In the genomic region with DNA sequence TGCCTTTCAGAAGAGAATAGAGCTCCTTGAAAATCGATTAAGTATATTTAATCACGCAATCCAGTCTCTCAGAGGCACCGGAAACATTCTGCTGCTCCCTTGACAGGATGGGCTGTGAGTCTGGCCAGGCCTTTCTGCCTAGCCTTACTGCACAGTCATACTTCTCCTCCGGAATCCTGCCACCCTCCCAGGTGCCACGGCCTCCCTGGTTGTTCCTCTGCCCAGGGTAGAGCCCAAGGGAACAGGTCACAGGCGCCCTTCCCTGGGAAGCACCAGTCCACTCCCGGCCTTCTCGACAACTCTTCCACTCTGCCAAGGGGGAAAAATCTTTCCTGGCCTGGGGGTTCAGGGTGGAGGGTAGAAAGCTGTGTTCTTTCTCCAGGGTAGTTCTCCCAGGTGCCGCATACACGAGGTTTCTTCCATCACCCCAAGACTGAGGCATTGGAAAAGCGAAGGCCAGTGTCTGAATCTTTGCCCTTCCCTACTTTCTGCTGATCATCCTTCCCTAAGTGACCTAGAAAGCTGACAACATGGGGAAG, we compare ENCODE assay signal across 33 cellular contexts.
"Had no signal": no experiment of that assay in that cellular context is flagged by ENCODE, and none has a peak within 500 bp of the region (broad histone marks: within the 10 kb centered on the region; RNA-seq: fewer than 3 reads in every experiment).

No MANE protein-coding gene starts in this region.

- H3K4me3 Mint-ChIP-seq: activated CD8-positive, alpha-beta T cell treated with anti-CD3 and anti-CD28 coated beads for 36 hours; activated naive CD4-positive, alpha-beta T cell treated with anti-CD3 and anti-CD28 coated beads for 36 hours; activated T-cell treated with anti-CD3 and anti-CD28 coated beads, Interleukin-2, amount 50 U/mL, for 4 hours; activated T-helper 1 cell treated with anti-CD3 and anti-CD28 coated beads, Interleukin-12 subunit alpha, Interleukin-12 subunit beta, Interleukin-2, Interleukin-4 antibody, amounts not matched to agents 30 ng/mL and 10 ng/mL and 1 ng/mL, durations not matched to agents 14 hours and 24 hours and 36 hours; T-helper 1 cell treated with Interleukin-12 subunit alpha and Interleukin-12 subunit beta and Interleukin-4 antibody, amounts not matched to agents 30 μg/mL and 1 μg/mL, for 36 hours; T-helper 2 cell treated with Interferon-gamma antibody and Interleukin-4, amounts not matched to agents 5 μg/mL and 100 μg/mL, for 36 hours had no signal

- H3K36me3 ChIP-seq: adrenal gland, breast epithelium, Peyer's patch, SJSA1 had no signal

- H3K36me3 Mint-ChIP-seq: activated naive CD4-positive, alpha-beta T cell treated with anti-CD3 and anti-CD28 coated beads, Interleukin-2, amount 50 U/mL, for 72 hours had no signal

- H3K4me2 ChIP-seq: SK-N-SH had no signal

- H3K4me3 ChIP-seq: adrenal gland, body of pancreas, breast epithelium, K562, Peyer's patch, SJSA1 had no signal

- ATAC-seq: activated CD4-positive, CD25-positive, alpha-beta regulatory T cell treated with anti-CD3 and anti-CD28 coated beads, Interleukin-2, amount 50 U/mL, for 24 hours; activated CD8-positive, alpha-beta T cell treated with anti-CD3 and anti-CD28 coated beads for 36 hours; activated naive CD4-positive, alpha-beta T cell treated with anti-CD3 and anti-CD28 coated beads, Interleukin-2, amount 50 U/mL, for 72 hours; body of pancreas; K562; PC-3 had no signal

- H3K27ac Mint-ChIP-seq: activated CD8-positive, alpha-beta T cell treated with anti-CD3 and anti-CD28 coated beads for 36 hours; activated naive CD4-positive, alpha-beta T cell treated with anti-CD3 and anti-CD28 coated beads for 36 hours; activated naive CD4-positive, alpha-beta T cell treated with anti-CD3 and anti-CD28 coated beads, Interleukin-2, amount 50 U/mL, for 72 hours; activated T-helper 1 cell treated with anti-CD3 and anti-CD28 coated beads, Interleukin-12 subunit alpha, Interleukin-12 subunit beta, Interleukin-2, Interleukin-4 antibody, amounts not matched to agents 30 ng/mL and 10 ng/mL and 1 ng/mL, durations not matched to agents 14 hours and 24 hours and 36 hours; T-helper 1 cell treated with Interleukin-12 subunit alpha and Interleukin-12 subunit beta and Interleukin-4 antibody, amounts not matched to agents 30 μg/mL and 1 μg/mL, for 36 hours; T-helper 2 cell treated with Interferon-gamma antibody and Interleukin-4, amounts not matched to agents 5 μg/mL and 100 μg/mL, for 36 hours had no signal

- DNase-seq: activated CD4-positive, alpha-beta T cell treated with anti-CD3 and anti-CD28 coated beads for 4 hours; activated CD8-positive, alpha-beta memory T cell treated with anti-CD3 and anti-CD28 coated beads, Interleukin-2, amount 50 U/mL, for 4 hours; activated CD8-positive, alpha-beta T cell treated with anti-CD3 and anti-CD28 coated beads for 36 hours; activated gamma-delta T cell treated with Interleukin-2 at 50 U/mL for 16 hours; activated naive CD4-positive, alpha-beta T cell treated with anti-CD3 and anti-CD28 coated beads for 36 hours; activated T-cell treated with anti-CD3 and anti-CD28 coated beads for 4 hours; activated T-cell treated with anti-CD3 and anti-CD28 coated beads, Interleukin-2, amount 50 U/mL, for 4 hours; body of pancreas; NCI-H1092 treated with DMSO at 0.1 percent for 48 hours; NCI-H1417; NCI-H146; NCI-H187; NCI-H2029 treated with DMSO at 0.1 percent for 48 hours; NCI-H2107; NCI-H2171; NCI-H510A; NCI-H526; NCI-H748 treated with DMSO at 0.1 percent for 48 hours; NK-92 treated with Interleukin-12 subunit alpha and Interleukin-12 subunit beta, amount 100 ng/mL, for 24 hours; PC-3; RPMI8226; SHP77 treated with DMSO at 0.1 percent for 48 hours; SK-N-SH had no signal

- H3K9me3 ChIP-seq: adrenal gland, body of pancreas, breast epithelium, Peyer's patch, SK-N-SH had no signal

- H3K4me1 ChIP-seq: adrenal gland, body of pancreas, breast epithelium, Peyer's patch, SJSA1 had no signal

- H3K27ac ChIP-seq: adrenal gland, body of pancreas, breast epithelium, Peyer's patch, SJSA1 had no signal

- H3K9me3 Mint-ChIP-seq: activated CD8-positive, alpha-beta T cell treated with anti-CD3 and anti-CD28 coated beads for 36 hours; activated naive CD4-positive, alpha-beta T cell treated with anti-CD3 and anti-CD28 coated beads for 36 hours; activated naive CD4-positive, alpha-beta T cell treated with anti-CD3 and anti-CD28 coated beads, Interleukin-2, amount 50 U/mL, for 72 hours; activated T-cell treated with anti-CD3 and anti-CD28 coated beads, Interleukin-2, amount 50 U/mL, for 4 hours; activated T-helper 1 cell treated with anti-CD3 and anti-CD28 coated beads, Interleukin-12 subunit alpha, Interleukin-12 subunit beta, Interleukin-2, Interleukin-4 antibody, amounts not matched to agents 30 ng/mL and 10 ng/mL and 1 ng/mL, durations not matched to agents 14 hours and 24 hours and 36 hours; T-helper 1 cell treated with Interleukin-12 subunit alpha and Interleukin-12 subunit beta and Interleukin-4 antibody, amounts not matched to agents 30 μg/mL and 1 μg/mL, for 36 hours; T-helper 2 cell treated with Interferon-gamma antibody and Interleukin-4, amounts not matched to agents 5 μg/mL and 100 μg/mL, for 36 hours had no signal

- H3K27me3 ChIP-seq: adrenal gland, body of pancreas, breast epithelium, Peyer's patch, SJSA1 had no signal

- H3K9ac ChIP-seq: SK-N-SH had no signal

- H3K27me3 Mint-ChIP-seq: activated CD8-positive, alpha-beta T cell treated with anti-CD3 and anti-CD28 coated beads for 36 hours had no signal
